ENCODE assay signal across 10 cellular contexts in the genomic region with DNA sequence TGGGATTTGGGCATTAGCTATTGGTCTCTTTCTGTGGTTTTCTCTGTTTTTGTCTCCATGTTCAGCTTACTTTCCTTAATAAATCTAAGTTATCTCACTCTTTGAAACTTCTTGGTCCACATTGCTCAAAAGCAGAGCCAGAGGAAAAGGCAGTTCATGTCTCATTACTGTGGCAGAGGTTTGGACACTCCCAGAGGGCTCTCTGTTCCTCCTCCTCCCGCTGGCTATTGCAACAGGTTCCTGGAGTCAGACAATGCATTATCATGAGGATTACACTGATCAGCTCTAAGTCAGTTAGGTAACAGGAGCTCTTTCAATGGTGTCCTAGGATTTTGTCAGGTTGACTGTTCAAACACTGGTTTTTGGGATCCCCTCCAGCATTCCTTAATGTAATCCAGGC.
DNase-seq lines count a peak whose midpoint lies in the region; ATAC-seq and TF ChIP-seq lines count a peak whose summit lies in the region.
"Had no signal": no experiment of that assay in that cellular context is flagged by ENCODE, and none has a peak within 500 bp of the region (broad histone marks: within the 10 kb centered on the region; RNA-seq: fewer than 3 reads in every experiment).

No MANE protein-coding gene starts in this region.

- H3K27ac ChIP-seq in endodermal cell (ENCODE audit: low read depth, low read length) (no peak overlapping the region), mesodermal cell (ENCODE audit: low read depth, low read length, severe bottlenecking) (peak overlapping the region; percentile 60)
- H3K27ac ChIP-seq: C4-2B had no signal

- WGBS in endodermal cell (ENCODE audit: insufficient coverage in 1 of 2, insufficient read length in 1 of 2), 2 experiments = 36 to 88% methylated on average over 1 of the region's 1 CpG
- 100% methylated on average over 1 of the region's 1 CpG; no CpG with 5 or more reads in 1 of the 2 experiments for WGBS in mesodermal cell (ENCODE audit: insufficient coverage in 2 of 2), 2 experiments

- H3K4me3 ChIP-seq in endodermal cell (ENCODE audit: low read length) (no peak overlapping the region), mesodermal cell (ENCODE audit: extremely low read depth, insufficient read depth, low read length, poor library complexity, severe bottlenecking) (no peak overlapping the region)

- TF ChIP-seq CTCF in endodermal cell (conservative IDR thresholded peaks at IDR 0.05) = no peak

- H3K9ac ChIP-seq in endodermal cell (ENCODE audit: extremely low read depth, low read length, poor library complexity, severe bottlenecking) = no peak overlapping the region

- DNase-seq in AG08395 (ENCODE audit: low spot score) = peak; percentile 75
- DNase-seq in NCI-H226 = peak; percentile 80
- peak; percentile 61 for DNase-seq in endodermal cell
- no peak for DNase-seq in epidermal melanocyte (ENCODE audit: insufficient read length, low spot score)
- DNase-seq in effector CD8-positive, alpha-beta T cell (lab: John Stamatoyannopoulos, UW) = no peak
- DNase-seq: SW 1271 had no signal

- H3K9me3 Mint-ChIP-seq in endodermal cell = no peaks in the 10 kb centered on the region

- H3K4me3 Mint-ChIP-seq in endodermal cell = no peak overlapping the region

- ATAC-seq in GM19023 (IDR thresholded peaks at IDR 0.05; ENCODE audit: unreplicated experiment) (no peak), GM18517 (IDR thresholded peaks at IDR 0.05; ENCODE audit: unreplicated experiment) (no peak)

- peaks cover 62% of the 10 kb centered on the region for H3K4me1 Mint-ChIP-seq in endodermal cell

- no peaks in the 10 kb centered on the region for H3K27me3 ChIP-seq in endodermal cell (ENCODE audit: control insufficient read depth, insufficient read depth, low read length, poor library complexity, severe bottlenecking)

- H3K27ac Mint-ChIP-seq in endodermal cell = peak overlapping the region; percentile 74

- peaks cover 30% of the 10 kb centered on the region for H3K4me1 ChIP-seq in endodermal cell (ENCODE audit: control insufficient read depth, insufficient read depth, low read length)
- H3K4me1 ChIP-seq in mesodermal cell (ENCODE audit: control insufficient read depth, insufficient read depth, low read length, poor library complexity, severe bottlenecking) = peaks cover 79% of the 10 kb centered on the region

- H3K36me3 Mint-ChIP-seq in endodermal cell (ENCODE audit: low read depth) = no peaks in the 10 kb centered on the region

- H3K9me3 ChIP-seq in endodermal cell (ENCODE audit: control insufficient read depth, low read length) (no peaks in the 10 kb centered on the region), mesodermal cell (ENCODE audit: control insufficient read depth, low read length) (no peaks in the 10 kb centered on the region)

- no peaks in the 10 kb centered on the region for H3K27me3 Mint-ChIP-seq in endodermal cell (ENCODE audit: insufficient read depth)

- H3K36me3 ChIP-seq in endodermal cell (ENCODE audit: control insufficient read depth, insufficient read depth, low read length) (no peaks in the 10 kb centered on the region), mesodermal cell (ENCODE audit: control insufficient read depth, insufficient read depth, low read length) (no peaks in the 10 kb centered on the region)

Comparison
In these comparisons a context has a peak if more than half of its experiments do, and no peak if none do; other contexts are left out.
1. DNase-seq: peak in AG08395 (single experiment), NCI-H226 (single experiment) and endodermal cell (single experiment); none in epidermal melanocyte (single experiment) and effector CD8-positive, alpha-beta T cell (single experiment).